12 cellular contexts compared by ENCODE assay signal in genomic region chr10:110822708-110823291, GRCh38. TPM values are rescaled to one million over a fixed set of nuclear protein-coding genes. Genes with fewer than 3 reads are reported as not detected.
DNase-seq lines count a peak whose midpoint lies in the region; ATAC-seq and TF ChIP-seq lines count a peak whose summit lies in the region.
"Had no signal": no experiment of that assay in that cellular context is flagged by ENCODE, and none has a peak within 500 bp of the region (broad histone marks: within the 10 kb centered on the region; RNA-seq: fewer than 3 reads in every experiment).

No MANE protein-coding gene starts in this region.

- TF ChIP-seq EP300 in suprapubic skin (IDR thresholded peaks at IDR 0.05), result no peak

- intact Hi-C loops in sciatic nerve (cut with DNase I), result no loop called here

- H3K4me3 Mint-ChIP-seq in memory B cell, result no peak overlapping the region
- H3K4me3 Mint-ChIP-seq: T-helper 1 cell treated with Interleukin-12 subunit alpha and Interleukin-12 subunit beta and Interleukin-4 antibody, amounts not matched to agents 30 μg/mL and 1 μg/mL, for 36 hours had no signal

- no peaks in the 10 kb centered on the region for H3K36me3 ChIP-seq in suprapubic skin

- no peaks in the 10 kb centered on the region for H3K36me3 Mint-ChIP-seq in memory B cell

- no peaks in the 10 kb centered on the region for H3K27me3 ChIP-seq in suprapubic skin

- no peak for TF ChIP-seq POLR2A in suprapubic skin (IDR thresholded peaks at IDR 0.05)

- no peak for ATAC-seq in memory B cell (ENCODE audit: low read depth)
- no peak for ATAC-seq in sciatic nerve

- H3K4me1 Mint-ChIP-seq in memory B cell, result peaks cover 14% of the 10 kb centered on the region

- no peak overlapping the region for H3K4me3 ChIP-seq in suprapubic skin

- peaks cover 66% of the 10 kb centered on the region for H3K4me1 ChIP-seq in suprapubic skin

- TF ChIP-seq CTCF in suprapubic skin (IDR thresholded peaks at IDR 0.05), result no peak

- WGBS in suprapubic skin, result 55% methylated on average over 8 of the region's 8 CpGs

- H3K27me3 Mint-ChIP-seq in memory B cell, result no peaks in the 10 kb centered on the region

- H3K27ac Mint-ChIP-seq in memory B cell, result peak overlapping the region; percentile 14

- H3K9me3 ChIP-seq in suprapubic skin, result no peaks in the 10 kb centered on the region

- DNase-seq in DMS53 (lab: John Stamatoyannopoulos, UW), result peak; percentile 33
- no peak for DNase-seq in DMS53 treated with DMSO at 0.1 percent for 48 hours (lab: John Stamatoyannopoulos, UW; ENCODE audit: unreplicated experiment)
- DNase-seq in cerebellum (ENCODE audit: low spot score), result peak; percentile 74
- no peak for DNase-seq in memory B cell (ENCODE audit: low spot score in 2 of 2)
- no peak for DNase-seq in suprapubic skin (ENCODE audit: low spot score in 2 of 2)
- no peak for DNase-seq in DMS153 treated with DMSO at 0.1 percent for 48 hours (lab: John Stamatoyannopoulos, UW; ENCODE audit: unreplicated experiment)
- DNase-seq in stimulated activated naive CD4-positive, alpha-beta T cell (lab: John Stamatoyannopoulos, UW), result no peak
- no peak for DNase-seq in sciatic nerve (ENCODE audit: low spot score)
- DNase-seq: 8988T, activated T-cell treated with anti-CD3 and anti-CD28 coated beads for 4 hours, NCI-H510A had no signal

- H3K27ac ChIP-seq in suprapubic skin, result peak overlapping the region; percentile 70

- no peaks in the 10 kb centered on the region for H3K9me3 Mint-ChIP-seq in memory B cell
- H3K9me3 Mint-ChIP-seq: T-helper 1 cell treated with Interleukin-12 subunit alpha and Interleukin-12 subunit beta and Interleukin-4 antibody, amounts not matched to agents 30 μg/mL and 1 μg/mL, for 36 hours had no signal

RNA-seq across cellular contexts. Expression of gene PDCD4, which starts 48.9 kb away (rescaled TPM):
- 89.3 TPM for total RNA-seq in cerebellum
- 100 to 1,000 TPM; 243 to 594 (median 293) TPM for total RNA-seq in suprapubic skin
- total RNA-seq in sciatic nerve, result 124 TPM

Comparison
In these comparisons a context has a peak if more than half of its experiments do, and no peak if none do; other contexts are left out.
1. DNase-seq: peak in DMS53 (single experiment) and cerebellum (single experiment); none in DMS53 treated with DMSO at 0.1 percent for 48 hours (single experiment), memory B cell (0 of 2), suprapubic skin (0 of 2), DMS153 treated with DMSO at 0.1 percent for 48 hours (single experiment), stimulated activated naive CD4-positive, alpha-beta T cell (0 of 6) and sciatic nerve (single experiment).